Comparison of ENCODE assay signal across 11 cellular contexts in genomic region chr3:152319256-152319655, GRCh38. TPM values are rescaled to one million over a fixed set of nuclear protein-coding genes. Genes with fewer than 3 reads are reported as not detected.
DNase-seq lines count a peak whose midpoint lies in the region; ATAC-seq, FAIRE-seq and TF ChIP-seq lines count a peak whose summit lies in the region.
"Had no signal": no experiment of that assay in that cellular context is flagged by ENCODE, and none has a peak within 500 bp of the region (broad histone marks: within the 10 kb centered on the region; RNA-seq: fewer than 3 reads in every experiment).

No MANE protein-coding gene starts in this region.

- H3K27me3 ChIP-seq in CD8-positive, alpha-beta T cell (ENCODE audit: insufficient read depth, low read length): no peaks in the 10 kb centered on the region
- no peaks in the 10 kb centered on the region for H3K27me3 ChIP-seq in H9 (ENCODE audit: insufficient read depth, low read length)
- no peaks in the 10 kb centered on the region for H3K27me3 ChIP-seq in K562 (ENCODE audit: control insufficient read depth in 2 of 2, insufficient read depth in 2 of 2, low read length in 2 of 2)
- H3K27me3 ChIP-seq in mammary epithelial cell (ENCODE audit: insufficient read depth, low read length): no peaks in the 10 kb centered on the region

- H3K4me3 ChIP-seq in CD8-positive, alpha-beta T cell (ENCODE audit: low read depth, low read length): no peak overlapping the region
- H3K4me3 ChIP-seq in K562: no peak overlapping the region
- H3K4me3 ChIP-seq in mammary epithelial cell (replicated peaks in 1 of 3; ENCODE audit: insufficient read depth in 1 of 3, low read depth in 2 of 3, low read length in 3 of 3): no peak overlapping the region

- in situ Hi-C loops in K562 (cut with MboI): no loop called here
- in situ Hi-C loops in mammary epithelial cell (cut with MboI; ENCODE audit: low sequenced_read_pairs in 2 of 2): no loop called here

- H3K9me3 ChIP-seq in CD8-positive, alpha-beta T cell (ENCODE audit: low read length): no peaks in the 10 kb centered on the region
- H3K9me3 ChIP-seq in H9 (ENCODE audit: control insufficient read depth, low read depth, low read length) (no peaks in the 10 kb centered on the region), K562 (replicated peaks; ENCODE audit: control insufficient read depth, insufficient read depth, low read depth, low read length) (no peaks in the 10 kb centered on the region), mammary epithelial cell (replicated peaks; ENCODE audit: insufficient read depth, low read length) (no peaks in the 10 kb centered on the region)

- no peak overlapping the region for H2BK5ac ChIP-seq in H9 (ENCODE audit: insufficient read length, low read length)

- POLR2A ChIA-PET in CD8-positive, alpha-beta T cell (lab: Charles Lee): interaction anchor here (1.0 to 2.5 kb wide), 2 partner anchors 13 to 51 kb away, joined by 3 to 9 read pairs; no protein-coding TSS in a partner anchor
- POLR2A ChIA-PET in K562 (lab: Yijun Ruan, JAX): interaction anchor here (1.0 to 2.7 kb wide), 4 partner anchors 9 to 84 kb away, joined by 3 to 16 read pairs (median 6); no protein-coding TSS in a partner anchor

- TF ChIP-seq POLR2A in K562 (conservative IDR thresholded peaks at IDR 0.05): no peak

- no peaks in the 10 kb centered on the region for H4K20me1 ChIP-seq in H9 (ENCODE audit: control insufficient read depth, insufficient read depth, insufficient read length)
- H4K20me1 ChIP-seq in K562 (replicated peaks; ENCODE audit: control insufficient read depth, insufficient read depth, low read length): peaks cover 5% of the 10 kb centered on the region
- H4K20me1 ChIP-seq in mammary epithelial cell (ENCODE audit: insufficient read depth, low read length): no peaks in the 10 kb centered on the region

- CTCF ChIA-PET in CD8-positive, alpha-beta T cell (lab: Charles Lee): interaction anchor here (2.7 kb wide), 1 partner anchor 136 kb away, joined by 9 read pairs; no protein-coding TSS in a partner anchor
- CTCF ChIA-PET in K562 (lab: Yijun Ruan, JAX; ENCODE audit: low intra/inter-chr PET ratio) (interaction anchor here (0.6 kb wide), 1 partner anchor 251 kb away, joined by 3 read pairs; no protein-coding TSS in a partner anchor), mammary epithelial cell (lab: Charles Lee; ENCODE audit: low non-redundant PET) (no interaction called here)

- no peak overlapping the region for H3K56ac ChIP-seq in H9 (ENCODE audit: insufficient read length, low read depth, low read length)

- H3K23me2 ChIP-seq in H9 (ENCODE audit: insufficient read length, low read depth, low read length, poor library complexity, severe bottlenecking): no peaks in the 10 kb centered on the region

- no peak overlapping the region for H3K4ac ChIP-seq in H9 (ENCODE audit: low read depth, low read length)

- ATAC-seq in CD8-positive, alpha-beta T cell: peak; percentile 13
- ATAC-seq in K562 (peak; percentile 6; the same call in 1 of the 3 replicates), GM21825 (IDR thresholded peaks at IDR 0.05; ENCODE audit: unreplicated experiment) (no peak)

- H3K79me1 ChIP-seq in H9 (ENCODE audit: insufficient read depth, low read depth, low read length, poor library complexity, severe bottlenecking): no peaks in the 10 kb centered on the region

- H2AFZ ChIP-seq in H9 (ENCODE audit: low read length): no peak overlapping the region
- no peak overlapping the region for H2AFZ ChIP-seq in K562 (ENCODE audit: low read depth, low read length)
- no peak overlapping the region for H2AFZ ChIP-seq in mammary epithelial cell (ENCODE audit: low read depth, low read length)

- no peak overlapping the region for H3T11ph ChIP-seq in H9 (ENCODE audit: low read length)

- H3K9me3 Mint-ChIP-seq in CD8-positive, alpha-beta T cell: no peaks in the 10 kb centered on the region
- H3K9me3 Mint-ChIP-seq in H9 (no peaks in the 10 kb centered on the region), progenitor cell of endocrine pancreas (ENCODE audit: low read depth) (no peaks in the 10 kb centered on the region), nephron progenitor cell (no peaks in the 10 kb centered on the region)

- H2AK5ac ChIP-seq in H9 (ENCODE audit: insufficient read length, low read length): no peak overlapping the region

- H2BK20ac ChIP-seq in H9 (ENCODE audit: low read depth, low read length, poor library complexity, severe bottlenecking): no peak overlapping the region

- no peak overlapping the region for H2BK120ac ChIP-seq in H9 (ENCODE audit: low read depth, low read length, poor library complexity, severe bottlenecking)

- no peak overlapping the region for H2BK15ac ChIP-seq in H9 (ENCODE audit: low read depth, low read length)

- no peak overlapping the region for H4K91ac ChIP-seq in H9 (ENCODE audit: insufficient read length, low read depth, low read length)

- WGBS in H9 (ENCODE audit: extremely low coverage, insufficient read length, low lambda C conversion rate): no CpG with 5 or more reads among the region's 2 CpGs
- WGBS in K562 (ENCODE audit: insufficient coverage, low coverage, missing lambda C conversion rate): 26% methylated on average over 2 of the region's 2 CpGs
- WGBS in mammary epithelial cell (ENCODE audit: low coverage, missing lambda C conversion rate): 90% methylated on average over 2 of the region's 2 CpGs

- no peak for FAIRE-seq in K562 (lab: Jason Lieb, UNC)

- H3K4me2 ChIP-seq in H9 (ENCODE audit: insufficient read depth, insufficient read length, low read length): no peak overlapping the region
- H3K4me2 ChIP-seq in K562 (ENCODE audit: insufficient read depth, low read length): no peak overlapping the region
- H3K4me2 ChIP-seq in mammary epithelial cell (ENCODE audit: insufficient read depth, low read depth, low read length): no peak overlapping the region

- peaks cover 84% of the 10 kb centered on the region for H3K4me1 Mint-ChIP-seq in CD8-positive, alpha-beta T cell (ENCODE audit: low read depth)
- H3K4me1 Mint-ChIP-seq in H9 (peaks cover 20 to 25% of the 10 kb centered on the region in 2 experiments), progenitor cell of endocrine pancreas (ENCODE audit: low read depth) (peaks cover 45% of the 10 kb centered on the region), nephron progenitor cell (peaks cover 6% of the 10 kb centered on the region)

- BruUV-seq in K562 (replicated peaks; lab: Mats Ljungman, UMichigan) (no TSS peak), mammary epithelial cell (replicated peaks; lab: Mats Ljungman, UMichigan) (no TSS peak)

- no peak for TF ChIP-seq RAD21 in K562 (CRISPR knock-in tag; conservative IDR thresholded peaks at IDR 0.05 in 1 of 2, IDR thresholded peaks at IDR 0.05 in 1 of 2)

- H3K36me3 ChIP-seq in CD8-positive, alpha-beta T cell (ENCODE audit: insufficient read depth, low read length): no peaks in the 10 kb centered on the region
- H3K36me3 ChIP-seq in K562 (ENCODE audit: control insufficient read depth, insufficient read depth, low read length) (peaks cover 66% of the 10 kb centered on the region; the same call in 2 of the 3 replicates), mammary epithelial cell (ENCODE audit: insufficient read depth, low read length) (peaks cover 2% of the 10 kb centered on the region)

- peak overlapping the region; percentile 16 for H3K4me3 Mint-ChIP-seq in CD8-positive, alpha-beta T cell
- H3K4me3 Mint-ChIP-seq in H9 (no peak overlapping the region), progenitor cell of endocrine pancreas (ENCODE audit: low read depth) (no peak overlapping the region), nephron progenitor cell (no peak overlapping the region)

- H3K18ac ChIP-seq in H9 (ENCODE audit: insufficient read length, low read depth, low read length): no peak overlapping the region

- H3K27me3 Mint-ChIP-seq in CD8-positive, alpha-beta T cell (ENCODE audit: low read depth): no peaks in the 10 kb centered on the region
- H3K27me3 Mint-ChIP-seq in H9 (ENCODE audit: low read depth): no peaks in the 10 kb centered on the region
- no peaks in the 10 kb centered on the region for H3K27me3 Mint-ChIP-seq in progenitor cell of endocrine pancreas
- no peaks in the 10 kb centered on the region for H3K27me3 Mint-ChIP-seq in nephron progenitor cell (ENCODE audit: low read depth, poor library complexity)

- peaks cover 67% of the 10 kb centered on the region for H3K36me3 Mint-ChIP-seq in CD8-positive, alpha-beta T cell
- no peaks in the 10 kb centered on the region for H3K36me3 Mint-ChIP-seq in H9 (ENCODE audit: insufficient read depth in 1 of 3, low read depth in 3 of 3)
- H3K36me3 Mint-ChIP-seq in progenitor cell of endocrine pancreas (ENCODE audit: insufficient read depth): no peaks in the 10 kb centered on the region
- H3K36me3 Mint-ChIP-seq in nephron progenitor cell (ENCODE audit: low read depth): no peaks in the 10 kb centered on the region

- no peaks in the 10 kb centered on the region for H3K9me1 ChIP-seq in K562 (ENCODE audit: control insufficient read depth, insufficient read depth, low read length)

- H3K79me2 ChIP-seq in H9 (ENCODE audit: insufficient read depth, low read length) (no peaks in the 10 kb centered on the region; the same call in 1 of the 2 replicates), K562 (ENCODE audit: control insufficient read depth, insufficient read depth, low read length) (peaks cover 100% of the 10 kb centered on the region), mammary epithelial cell (ENCODE audit: insufficient read depth, low read length) (peaks cover 88% of the 10 kb centered on the region)

- H3K27ac ChIP-seq in CD8-positive, alpha-beta T cell (ENCODE audit: low read depth, low read length): no peak overlapping the region
- H3K27ac ChIP-seq in H9 (ENCODE audit: insufficient read length, low read depth, low read length) (no peak overlapping the region), K562 (ENCODE audit: extremely low read depth, low read depth, low read length) (peak overlapping the region; percentile 38; the same call in 2 of the 3 replicates), mammary epithelial cell (ENCODE audit: insufficient read depth, low read depth, low read length) (no peak overlapping the region)

- H3K9ac ChIP-seq in H9 (ENCODE audit: extremely low read depth, insufficient read length, low read length) (no peak overlapping the region), K562 (ENCODE audit: insufficient read depth in 1 of 2, low read depth in 2 of 2, low read length in 2 of 2) (no peak overlapping the region), mammary epithelial cell (ENCODE audit: insufficient read depth, low read length) (no peak overlapping the region)

- DNase-seq in CD8-positive, alpha-beta T cell: no peak
- DNase-seq in H9 (no peak), K562 (ENCODE audit: extremely low read depth in 1 of 4, low spot score in 3 of 4) (peak in 2 of 4 experiments; percentile 19 to 20), progenitor cell of endocrine pancreas (ENCODE audit: low spot score, unreplicated experiment) (no peak), mammary epithelial cell (no peak), nephron progenitor cell (no peak), mucosa of gallbladder (ENCODE audit: low spot score) (no peak)
- DNase-seq: activated CD8-positive, alpha-beta memory T cell treated with anti-CD3 and anti-CD28 coated beads for 24 hours; NCI-H1436; NCI-H748 treated with DMSO at 0.1 percent for 48 hours had no signal

- TF ChIP-seq CTCF in CD8-positive, alpha-beta T cell (IDR thresholded peaks at IDR 0.05): no peak
- no peak for TF ChIP-seq CTCF in H9 (conservative IDR thresholded peaks at IDR 0.05)
- no peak for TF ChIP-seq CTCF in K562 (IDR thresholded peaks at IDR 0.05 in 2 of 3, conservative IDR thresholded peaks at IDR 0.05 in 1 of 3; ENCODE audit: insufficient read depth in 2 of 3, low read depth in 1 of 3, low read length in 3 of 3)
- no peak for TF ChIP-seq CTCF in progenitor cell of endocrine pancreas (IDR thresholded peaks at IDR 0.05; ENCODE audit: unreplicated experiment)
- no peak for TF ChIP-seq CTCF in mammary epithelial cell (conservative IDR thresholded peaks at IDR 0.05 in 1 of 2, IDR thresholded peaks at IDR 0.05 in 1 of 2; ENCODE audit: extremely low read depth in 1 of 2, insufficient read depth in 1 of 2, low read depth in 1 of 2, low read length in 2 of 2)
- no peak for TF ChIP-seq CTCF in nephron progenitor cell (IDR thresholded peaks at IDR 0.05)

- TF ChIP-seq EP300 in K562 (IDR thresholded peaks at IDR 0.05; ENCODE audit: low read length): no peak

- peak overlapping the region; percentile 58 for H3K27ac Mint-ChIP-seq in CD8-positive, alpha-beta T cell
- H3K27ac Mint-ChIP-seq in H9 (peak overlapping the region in 2 of 3 experiments; percentile 49 to 74; a peak in 3 of 7 replicates), progenitor cell of endocrine pancreas (peak overlapping the region; percentile 20), nephron progenitor cell (no peak overlapping the region)

- dilution Hi-C loops in mammary epithelial cell (cut with HindIII; ENCODE audit: low sequenced_read_pairs): no loop called here

- no peak overlapping the region for H4K8ac ChIP-seq in H9 (replicated peaks; ENCODE audit: insufficient read length, low read depth, low read length)

- no peak overlapping the region for H2BK12ac ChIP-seq in H9 (ENCODE audit: insufficient read length, low read depth, low read length)

- intact Hi-C loops in CD8-positive, alpha-beta T cell (cut with DNase I, micrococcal nuclease): loop anchor here in 1 of 2 experiments (1.0 to 10.0 kb wide), 4 partner anchors 9 to 244 kb away; no protein-coding TSS in a partner anchor
- intact Hi-C loops in K562 (cut with micrococcal nuclease) (loop anchor here (10.0 kb wide), 1 partner anchor 126 kb away; no protein-coding TSS in a partner anchor), mammary epithelial cell (cut with micrococcal nuclease) (no loop called here)

- H4K5ac ChIP-seq in H9 (ENCODE audit: insufficient read length, low read depth, low read length): no peak overlapping the region

- H3K4me1 ChIP-seq in CD8-positive, alpha-beta T cell (ENCODE audit: insufficient read depth, low read length): peaks cover 86% of the 10 kb centered on the region
- H3K4me1 ChIP-seq in H9 (ENCODE audit: insufficient read depth, low read length) (no peaks in the 10 kb centered on the region), K562 (replicated peaks in 1 of 2; ENCODE audit: control insufficient read depth in 2 of 2, insufficient read depth in 2 of 2, low read length in 2 of 2) (peaks cover 5 to 53% of the 10 kb centered on the region in 2 experiments; a peak in 3 of 5 replicates), mammary epithelial cell (ENCODE audit: insufficient read depth, low read length) (peaks cover 19% of the 10 kb centered on the region)

- no peak overlapping the region for H3K23ac ChIP-seq in H9 (ENCODE audit: insufficient read length, low read depth, low read length)

- H3K14ac ChIP-seq in H9 (ENCODE audit: insufficient read depth, low read length): no peak overlapping the region

RNA-seq across cellular contexts. Expression of gene MBNL1, which starts 50.5 kb away (rescaled TPM):
- total RNA-seq in CD8-positive, alpha-beta T cell: 100 to 1,000 TPM; 515 to 529 TPM
- 14.9 and 15.2 TPM in 2 replicates for total RNA-seq in H9 (2021)
- 337 and 524 TPM in 2 replicates for total RNA-seq in K562 (2011; cell fraction: chromatin; rRNA removed; ENCODE audit: low replicate concordance)
- total RNA-seq in K562 (2011; cell fraction: nucleolus; rRNA removed): 154 and 188 TPM in 2 replicates
- 277 and 417 TPM in 2 replicates for total RNA-seq in K562 (2011; cell fraction: nucleoplasm; rRNA removed)
- 240 and 243 TPM in 2 replicates for total RNA-seq in K562 (2014; rRNA removed)
- 220 and 241 TPM in 2 replicates for total RNA-seq in K562 (2014; rRNA removed; fragmentation: Illumina TruSeq; extraction: Trizol)
- 220 and 243 TPM in 2 replicates for total RNA-seq in K562 (2015; rRNA removed; fragmentation: Illumina TruSeq; extraction: Trizol)
- 217 and 231 TPM in 2 replicates for total RNA-seq in K562 (2021)
- polyA plus RNA-seq in K562 (2011; rRNA removed): 116 and 133 TPM in 2 replicates
- polyA plus RNA-seq in K562 (2011; cell fraction: cytosol; rRNA removed): 101 and 150 TPM in 2 replicates
- 108 and 135 TPM in 2 replicates for polyA plus RNA-seq in K562 (2011; cell fraction: nucleus; rRNA removed)
- polyA plus RNA-seq in K562 (2012): 74.4 and 91.9 TPM in 2 replicates
- polyA plus RNA-seq in K562 (2014; fragmentation: Illumina TruSeq; extraction: Trizol): 202 and 221 TPM in 2 replicates
- 10 to 100 TPM; 70.3 to 87.3 TPM for polyA plus RNA-seq in K562 (2014; fragmentation: Nextera tagmentation; extraction: Ambion mirVana)
- 104 and 107 TPM in 2 replicates for polyA plus RNA-seq in K562 (2014; rRNA removed)
- polyA minus RNA-seq in K562 (2011; rRNA and poly(A)+ RNA removed): 431 and 448 TPM in 2 replicates
- 216 and 268 TPM in 2 replicates for polyA minus RNA-seq in K562 (2011; cell fraction: cytosol; rRNA and poly(A)+ RNA removed)
- polyA minus RNA-seq in K562 (2011; cell fraction: nucleus; rRNA and poly(A)+ RNA removed): 326 and 485 TPM in 2 replicates
- 29.4 and 38.1 TPM in 2 replicates for total RNA-seq in progenitor cell of endocrine pancreas
- 100 to 1,000 TPM; 107 to 188 TPM for total RNA-seq in mammary epithelial cell
- 69.5 TPM for polyA plus RNA-seq in mammary epithelial cell
- 363 TPM for polyA minus RNA-seq in mammary epithelial cell
- 223 TPM for total RNA-seq in mucosa of gallbladder
